In genomic region chr11:9459573-9460321, GRCh38 we compare ENCODE assay signal across 8 cellular contexts. TPM values are rescaled to one million over a fixed set of nuclear protein-coding genes. Genes with fewer than 3 reads are reported as not detected.
A peak's percentile ranks its signal among the peaks of the same experiment; 100 is the strongest.
DNase-seq lines count a peak whose midpoint lies in the region; ATAC-seq and TF ChIP-seq lines count a peak whose summit lies in the region.

No MANE protein-coding gene starts in this region.

- H3K4me3 ChIP-seq in OCI-LY7 (ENCODE audit: low read depth, low read length, poor library complexity, severe bottlenecking), result peak overlapping the region; percentile 97

- intact Hi-C loops in Right ventricle myocardium superior (cut with DNase I) (no loop called here), cardiac septum (cut with DNase I) (loop anchor here (2.0 to 5.0 kb wide), 3 partner anchors 145 to 195 kb away; partner anchors contain the start of genes DENND5A and TMEM41B), OCI-LY7 (cut with micrococcal nuclease; ENCODE audit: unreplicated experiment) (loop anchor here (1.0 to 5.0 kb wide), 5 partner anchors 113 to 547 kb away; partner anchors contain the start of genes AKIP1, TMEM41B, TMEM9B and WEE1), head of caudate nucleus (cut with DNase I) (no loop called here)

- H3K36me3 ChIP-seq in OCI-LY7 (ENCODE audit: insufficient read depth, low read length), result no peaks in the 10 kb centered on the region

- peak; percentile 67 for DNase-seq in Right ventricle myocardium superior
- no peak for DNase-seq in cardiac septum (ENCODE audit: low spot score)
- DNase-seq in OCI-LY7 (ENCODE audit: low spot score), result peak; percentile 60
- peak; percentile 28 for DNase-seq in activated naive CD8-positive, alpha-beta T cell treated with anti-CD3 and anti-CD28 coated beads for 36 hours
- DNase-seq in head of caudate nucleus, result peak in 40 of 42 donors; percentile 11 to 80 (median 54)
- DNase-seq in progenitor cell of endocrine pancreas (ENCODE audit: low spot score, unreplicated experiment), result no peak
- DNase-seq in NCI-H524 treated with DMSO at 0.1 percent for 48 hours (lab: John Stamatoyannopoulos, UW), result no peak

- no peaks in the 10 kb centered on the region for H3K9me2 ChIP-seq in OCI-LY7 (ENCODE audit: insufficient read depth, low read length)

- no peak for TF ChIP-seq CTCF in OCI-LY7 (conservative IDR thresholded peaks at IDR 0.05; ENCODE audit: low read length)
- no peak for TF ChIP-seq CTCF in progenitor cell of endocrine pancreas (IDR thresholded peaks at IDR 0.05; ENCODE audit: unreplicated experiment)

- ATAC-seq in Right ventricle myocardium superior (ENCODE audit: poor library complexity) (no peak), GM18868 (IDR thresholded peaks at IDR 0.05; ENCODE audit: unreplicated experiment) (no peak)

- peak overlapping the region; percentile 98 for H3K27ac Mint-ChIP-seq in activated naive CD8-positive, alpha-beta T cell treated with anti-CD3 and anti-CD28 coated beads for 36 hours
- H3K27ac Mint-ChIP-seq in progenitor cell of endocrine pancreas, result peak overlapping the region; percentile 99

- no peaks in the 10 kb centered on the region for H3K9me3 ChIP-seq in OCI-LY7 (ENCODE audit: low read length)

- no peaks in the 10 kb centered on the region for H3K9me3 Mint-ChIP-seq in activated naive CD8-positive, alpha-beta T cell treated with anti-CD3 and anti-CD28 coated beads for 36 hours
- H3K9me3 Mint-ChIP-seq in progenitor cell of endocrine pancreas (ENCODE audit: low read depth), result peaks cover 8% of the 10 kb centered on the region

- peaks cover 44% of the 10 kb centered on the region for H3K79me2 ChIP-seq in OCI-LY7 (ENCODE audit: insufficient read depth, low read depth, low read length)

- POLR2A ChIA-PET in OCI-LY7 (lab: Charles Lee), result interaction anchor here (0.5 to 2.5 kb wide), 30 partner anchors 10 to 513 kb away, joined by 3 to 13 read pairs (median 4); no protein-coding TSS in a partner anchor

- TSS peak; percentile 95 for BruUV-seq in OCI-LY7 (replicated peaks; lab: Mats Ljungman, UMichigan)

- H3K27me3 Mint-ChIP-seq in activated naive CD8-positive, alpha-beta T cell treated with anti-CD3 and anti-CD28 coated beads for 36 hours, result no peaks in the 10 kb centered on the region
- no peaks in the 10 kb centered on the region for H3K27me3 Mint-ChIP-seq in progenitor cell of endocrine pancreas

- peaks cover 15% of the 10 kb centered on the region for H3K4me1 Mint-ChIP-seq in activated naive CD8-positive, alpha-beta T cell treated with anti-CD3 and anti-CD28 coated beads for 36 hours
- peaks cover 7% of the 10 kb centered on the region for H3K4me1 Mint-ChIP-seq in progenitor cell of endocrine pancreas (ENCODE audit: low read depth)

- H3K4me2 ChIP-seq in OCI-LY7 (ENCODE audit: low read length), result peak overlapping the region; percentile 79

- CTCF ChIA-PET in OCI-LY7 (lab: Charles Lee; ENCODE audit: unreplicated experiment), result interaction anchor here (0.6 kb wide), 1 partner anchor 76 kb away, joined by 3 read pairs; no protein-coding TSS in a partner anchor

- H3K36me3 Mint-ChIP-seq in activated naive CD8-positive, alpha-beta T cell treated with anti-CD3 and anti-CD28 coated beads for 36 hours, result peaks cover 25% of the 10 kb centered on the region
- H3K36me3 Mint-ChIP-seq in progenitor cell of endocrine pancreas (ENCODE audit: insufficient read depth), result peaks cover 10% of the 10 kb centered on the region

- H2AFZ ChIP-seq in OCI-LY7 (ENCODE audit: low read length), result peak overlapping the region; percentile 31; the same call in 1 of the 2 replicates

- no peaks in the 10 kb centered on the region for H4K20me1 ChIP-seq in OCI-LY7 (ENCODE audit: insufficient read depth, low read length)

- peak overlapping the region; percentile 83 for H3K27ac ChIP-seq in OCI-LY7 (ENCODE audit: low read depth, low read length, poor library complexity, severe bottlenecking)

- peak overlapping the region; percentile 94 for H3K4me3 Mint-ChIP-seq in activated naive CD8-positive, alpha-beta T cell treated with anti-CD3 and anti-CD28 coated beads for 36 hours
- H3K4me3 Mint-ChIP-seq in progenitor cell of endocrine pancreas (ENCODE audit: low read depth), result peak overlapping the region; percentile 95

- peaks cover 28% of the 10 kb centered on the region for H3K4me1 ChIP-seq in OCI-LY7 (ENCODE audit: insufficient read depth, low read length, poor library complexity, severe bottlenecking)

RNA-seq across cellular contexts. Expression of gene ZNF143, which starts 1.1 kb away (rescaled TPM):
- total RNA-seq in Right ventricle myocardium superior (25.3 TPM), cardiac septum (22.6 TPM), OCI-LY7 (2022) (22.9 and 28.4 TPM in 2 replicates), progenitor cell of endocrine pancreas (42.6 and 50.8 TPM in 2 replicates)
- 25.0 and 36.2 TPM in 2 replicates for total RNA-seq in OCI-LY7 (2014; rRNA removed; shearing (Covaris generic))
- total RNA-seq in activated naive CD8-positive, alpha-beta T cell treated with anti-CD3 and anti-CD28 coated beads for 36 hours, result 10 to 100 TPM; 26.5 to 26.8 TPM

Comparison
In these comparisons a context has a peak if more than half of its experiments do, and no peak if none do; other contexts are left out.
1. DNase-seq: peak in Right ventricle myocardium superior (single experiment), OCI-LY7 (single experiment), activated naive CD8-positive, alpha-beta T cell treated with anti-CD3 and anti-CD28 coated beads for 36 hours (single experiment) and head of caudate nucleus (40 of 42); none in cardiac septum (single experiment), progenitor cell of endocrine pancreas (single experiment) and NCI-H524 treated with DMSO at 0.1 percent for 48 hours (single experiment).
2. intact Hi-C loops: an anchor here in cardiac septum (2.0 to 5.0 kb wide) and OCI-LY7 (1.0 to 5.0 kb wide); none called in Right ventricle myocardium superior and head of caudate nucleus.